11 cellular contexts compared by ENCODE assay signal in genomic region chr13:27446986-27447583, GRCh38. TPM values are rescaled to one million over a fixed set of nuclear protein-coding genes. Genes with fewer than 3 reads are reported as not detected.
A peak's percentile ranks its signal among the peaks of the same experiment; 100 is the strongest.
DNase-seq lines count a peak whose midpoint lies in the region; ATAC-seq and TF ChIP-seq lines count a peak whose summit lies in the region.
"Had no signal": no experiment of that assay in that cellular context is flagged by ENCODE, and none has a peak within 500 bp of the region (broad histone marks: within the 10 kb centered on the region; RNA-seq: fewer than 3 reads in every experiment).

No MANE protein-coding gene starts in this region.

- intact Hi-C loops in heart left ventricle (cut with DNase I) (loop anchor here in 1 of 10 donors (2.0 kb wide), 1 partner anchor 22 kb away; the partner anchor contains the start of gene GTF3A), left cardiac atrium (cut with DNase I) (no loop called here), testis (cut with DNase I; ENCODE audit: low total_unique reads) (no loop called here)

- H3K4me1 ChIP-seq in heart left ventricle = peaks cover 3 to 60% (median 41%) of the 10 kb centered on the region in 12 donors
- H3K4me1 ChIP-seq in testis = peaks cover 22% of the 10 kb centered on the region
- H3K4me1 ChIP-seq: uterus had no signal

- no peak for DNase-seq in heart left ventricle
- DNase-seq in left cardiac atrium = no peak
- DNase-seq in NAMALWA (ENCODE audit: low spot score) = peak; percentile 53
- DNase-seq in central memory CD4-positive, alpha-beta T cell = peak; percentile 47
- no peak for DNase-seq in testis
- no peak for DNase-seq in NOMO-1 treated with DMSO at 0.1 percent for 48 hours (lab: John Stamatoyannopoulos, UW; ENCODE audit: unreplicated experiment)
- DNase-seq: NCI-H526, occipital lobe, uterus had no signal

- 26 to 36% (median 31%) methylated on average over 7 of the region's 7 CpGs for WGBS in heart left ventricle, 4 donors
- 50 to 52% methylated on average over 7 of the region's 7 CpGs for WGBS in testis, 2 donors

- H3K4me3 ChIP-seq in heart left ventricle (peak overlapping the region in 7 of 12 donors; percentile 11 to 96 (median 73)), testis (no peak overlapping the region)
- H3K4me3 ChIP-seq: uterus had no signal

- ATAC-seq in heart left ventricle (peak in 3 of 4 donors; percentile 4 to 53 (median 27)), left cardiac atrium (no peak), HG02571 (IDR thresholded peaks at IDR 0.05; ENCODE audit: unreplicated experiment) (no peak), GM18907 (IDR thresholded peaks at IDR 0.05; ENCODE audit: unreplicated experiment) (no peak)

- H3K27me3 ChIP-seq in heart left ventricle = no peaks in the 10 kb centered on the region
- no peaks in the 10 kb centered on the region for H3K27me3 ChIP-seq in testis
- H3K27me3 ChIP-seq: uterus had no signal

- no peak for TF ChIP-seq CTCF in heart left ventricle (IDR thresholded peaks at IDR 0.05)
- no peak for TF ChIP-seq CTCF in testis (IDR thresholded peaks at IDR 0.05)

- H3K36me3 ChIP-seq in heart left ventricle (peaks cover 0 to 26% (median 14%) of the 10 kb centered on the region in 9 donors), testis (ENCODE audit: low read depth, missing control alignments) (no peaks in the 10 kb centered on the region)
- H3K36me3 ChIP-seq: uterus had no signal

- H3K9me3 ChIP-seq in heart left ventricle (no peaks in the 10 kb centered on the region), testis (no peaks in the 10 kb centered on the region)
- H3K9me3 ChIP-seq: uterus had no signal

- H3K27ac ChIP-seq in heart left ventricle (peak overlapping the region; percentile 95 to 100 (median 98)), testis (peak overlapping the region; percentile 51 to 98)

- TF ChIP-seq POLR2A in heart left ventricle (IDR thresholded peaks at IDR 0.05) = peak in 1 of 2 donors; percentile 33
- TF ChIP-seq POLR2A in testis (IDR thresholded peaks at IDR 0.05) = no peak

RNA-seq across cellular contexts. Expression of gene MTIF3, which starts 3.3 kb away (rescaled TPM):
- total RNA-seq in heart left ventricle (100 to 1,000 TPM; 101 to 252 (median 123) TPM), left cardiac atrium (100 to 1,000 TPM in 1 of 2 donors, 10 to 100 TPM in 1; 91.0 to 101 TPM), testis (100 to 1,000 TPM in 1 of 2 donors, 10 to 100 TPM in 1; 87.6 to 141 TPM)
- polyA plus RNA-seq in heart left ventricle (100 to 1,000 TPM; 136 to 257 TPM), testis (ENCODE audit: insufficient read depth, low read depth, low replicate concordance) (94.2 TPM)

RNA-seq across cellular contexts. Expression of gene GTF3A, which starts 22.7 kb away (rescaled TPM):
- 100 to 1,000 TPM; 138 to 387 (median 181) TPM for total RNA-seq in heart left ventricle
- polyA plus RNA-seq in heart left ventricle = 100 to 1,000 TPM; 233 to 593 TPM
- 100 to 1,000 TPM; 159 to 172 TPM for total RNA-seq in left cardiac atrium
- total RNA-seq in testis = 10 to 100 TPM; 73.2 to 75.7 TPM
- polyA plus RNA-seq in testis (ENCODE audit: insufficient read depth, low read depth, low replicate concordance) = 82.6 TPM

Comparison
In these comparisons a context has a peak if more than half of its experiments do, and no peak if none do; other contexts are left out.
1. ATAC-seq: peak in heart left ventricle (3 of 4); none in left cardiac atrium (0 of 2), HG02571 (single experiment) and GM18907 (single experiment).
2. DNase-seq: peak in NAMALWA (single experiment) and central memory CD4-positive, alpha-beta T cell (single experiment); none in heart left ventricle (0 of 5), left cardiac atrium (single experiment), testis (single experiment) and NOMO-1 treated with DMSO at 0.1 percent for 48 hours (single experiment).
3. H3K4me3 ChIP-seq: peak in heart left ventricle (7 of 12); none in testis (0 of 2).